2 cellular contexts compared by ENCODE assay signal in the genomic region with DNA sequence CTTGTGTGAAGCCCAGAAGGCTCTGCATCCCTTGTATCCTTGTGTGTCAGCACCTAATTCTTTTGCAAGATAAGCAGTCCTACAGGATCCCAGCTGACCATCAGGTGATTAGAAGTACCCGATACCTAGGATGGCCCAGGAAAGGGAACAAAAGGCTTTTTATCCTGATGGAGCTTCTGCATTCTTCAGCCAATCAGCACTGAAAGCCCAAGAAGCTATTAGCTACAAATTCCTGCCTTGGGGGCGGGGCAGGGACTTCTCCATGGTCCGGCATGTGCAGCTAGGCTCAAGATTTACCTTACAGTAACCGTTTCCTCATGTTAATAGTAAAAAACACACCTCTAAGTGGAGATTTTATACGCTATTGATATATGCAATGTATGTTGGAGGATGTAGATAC.
TF ChIP-seq lines count a peak whose summit lies in the region.

No MANE protein-coding gene starts in this region.

TF ChIP-seq in IMR-90, 13 proteins besides CTCF, POLR2A, EP300 and RAD21:
- TF ChIP-seq BHLHE40 (IDR thresholded peaks at IDR 0.05; ENCODE audit: low read depth, low read length) (no peak), SMC3 (IDR thresholded peaks at IDR 0.05; ENCODE audit: low read depth, low read length) (no peak), RFX5 (IDR thresholded peaks at IDR 0.05; ENCODE audit: low read depth, low read length) (no peak), MAZ (IDR thresholded peaks at IDR 0.05; ENCODE audit: borderline replicate concordance, low read depth, low read length) (no peak), MAFK (IDR thresholded peaks at IDR 0.05; ENCODE audit: low read depth, low read length) (no peak), MXI1 (IDR thresholded peaks at IDR 0.05; ENCODE audit: borderline replicate concordance, low read depth, low read length) (no peak), CHD1 (IDR thresholded peaks at IDR 0.05; ENCODE audit: low read depth, low read length) (no peak), FOS (IDR thresholded peaks at IDR 0.05; ENCODE audit: low read depth, low read length) (no peak), CEBPB (IDR thresholded peaks at IDR 0.05; ENCODE audit: low read depth, low read length) (no peak), NFE2L2 (IDR thresholded peaks at IDR 0.05; ENCODE audit: low read depth, low read length) (no peak), RCOR1 (IDR thresholded peaks at IDR 0.05; ENCODE audit: insufficient replicate concordance, low read length) (no peak)
- TF ChIP-seq, protein P1, sequence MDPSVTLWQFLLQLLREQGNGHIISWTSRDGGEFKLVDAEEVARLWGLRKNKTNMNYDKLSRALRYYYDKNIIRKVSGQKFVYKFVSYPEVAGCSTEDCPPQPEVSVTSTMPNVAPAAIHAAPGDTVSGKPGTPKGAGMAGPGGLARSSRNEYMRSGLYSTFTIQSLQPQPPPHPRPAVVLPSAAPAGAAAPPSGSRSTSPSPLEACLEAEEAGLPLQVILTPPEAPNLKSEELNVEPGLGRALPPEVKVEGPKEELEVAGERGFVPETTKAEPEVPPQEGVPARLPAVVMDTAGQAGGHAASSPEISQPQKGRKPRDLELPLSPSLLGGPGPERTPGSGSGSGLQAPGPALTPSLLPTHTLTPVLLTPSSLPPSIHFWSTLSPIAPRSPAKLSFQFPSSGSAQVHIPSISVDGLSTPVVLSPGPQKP (IDR thresholded peaks at IDR 0.05; ENCODE audit: borderline replicate concordance, low read depth, low read length): no peak
- TF ChIP-seq, protein P2, sequence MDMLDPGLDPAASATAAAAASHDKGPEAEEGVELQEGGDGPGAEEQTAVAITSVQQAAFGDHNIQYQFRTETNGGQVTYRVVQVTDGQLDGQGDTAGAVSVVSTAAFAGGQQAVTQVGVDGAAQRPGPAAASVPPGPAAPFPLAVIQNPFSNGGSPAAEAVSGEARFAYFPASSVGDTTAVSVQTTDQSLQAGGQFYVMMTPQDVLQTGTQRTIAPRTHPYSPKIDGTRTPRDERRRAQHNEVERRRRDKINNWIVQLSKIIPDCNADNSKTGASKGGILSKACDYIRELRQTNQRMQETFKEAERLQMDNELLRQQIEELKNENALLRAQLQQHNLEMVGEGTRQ (IDR thresholded peaks at IDR 0.05; ENCODE audit: low read depth, low read length): no peak

TF ChIP-seq in H1, 55 proteins besides CTCF, POLR2A, EP300 and RAD21:
- TF ChIP-seq HDAC6 (IDR thresholded peaks at IDR 0.05; ENCODE audit: low read depth, low read length) (no peak), TEAD4 (IDR thresholded peaks at IDR 0.05; ENCODE audit: low read depth, low read length) (no peak), GABPA (IDR thresholded peaks at IDR 0.05; ENCODE audit: borderline replicate concordance, insufficient read depth, low read length) (no peak), ZNF274 (IDR thresholded peaks at IDR 0.05; ENCODE audit: borderline replicate concordance, extremely low read depth, low read length) (no peak), CREB1 (IDR thresholded peaks at IDR 0.05) (no peak), BACH1 (IDR thresholded peaks at IDR 0.05; ENCODE audit: low read length) (no peak), CHD2 (IDR thresholded peaks at IDR 0.05; ENCODE audit: low read length) (no peak), SIX5 (IDR thresholded peaks at IDR 0.05; ENCODE audit: low read depth, low read length) (no peak), GTF2F1 (IDR thresholded peaks at IDR 0.05; ENCODE audit: borderline replicate concordance, low read depth, low read length) (no peak), TCF12 (IDR thresholded peaks at IDR 0.05; ENCODE audit: low read depth, low read length) (no peak), NANOG (IDR thresholded peaks at IDR 0.05; ENCODE audit: insufficient read depth, low read depth, low read length, poor library complexity, severe bottlenecking) (no peak), KDM5A (IDR thresholded peaks at IDR 0.05; ENCODE audit: low read length) (no peak), TAF1 (IDR thresholded peaks at IDR 0.05; ENCODE audit: low read depth, low read length) (no peak), RFX5 (IDR thresholded peaks at IDR 0.05; ENCODE audit: borderline replicate concordance, low read depth, low read length) (no peak), BCL11A (IDR thresholded peaks at IDR 0.05; ENCODE audit: low read depth in 2 of 2, low read length in 2 of 2) (no peak), RBBP5 (IDR thresholded peaks at IDR 0.05; ENCODE audit: borderline replicate concordance, low read depth, low read length) (no peak), JUN (IDR thresholded peaks at IDR 0.05; ENCODE audit: low read depth, low read length) (no peak)
- TF ChIP-seq, protein P3, sequence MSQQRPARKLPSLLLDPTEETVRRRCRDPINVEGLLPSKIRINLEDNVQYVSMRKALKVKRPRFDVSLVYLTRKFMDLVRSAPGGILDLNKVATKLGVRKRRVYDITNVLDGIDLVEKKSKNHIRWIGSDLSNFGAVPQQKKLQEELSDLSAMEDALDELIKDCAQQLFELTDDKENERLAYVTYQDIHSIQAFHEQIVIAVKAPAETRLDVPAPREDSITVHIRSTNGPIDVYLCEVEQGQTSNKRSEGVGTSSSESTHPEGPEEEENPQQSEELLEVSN (IDR thresholded peaks at IDR 0.05): no peak
- TF ChIP-seq, protein P4, sequence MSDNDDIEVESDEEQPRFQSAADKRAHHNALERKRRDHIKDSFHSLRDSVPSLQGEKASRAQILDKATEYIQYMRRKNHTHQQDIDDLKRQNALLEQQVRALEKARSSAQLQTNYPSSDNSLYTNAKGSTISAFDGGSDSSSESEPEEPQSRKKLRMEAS (IDR thresholded peaks at IDR 0.05): no peak
